In the genomic region with DNA sequence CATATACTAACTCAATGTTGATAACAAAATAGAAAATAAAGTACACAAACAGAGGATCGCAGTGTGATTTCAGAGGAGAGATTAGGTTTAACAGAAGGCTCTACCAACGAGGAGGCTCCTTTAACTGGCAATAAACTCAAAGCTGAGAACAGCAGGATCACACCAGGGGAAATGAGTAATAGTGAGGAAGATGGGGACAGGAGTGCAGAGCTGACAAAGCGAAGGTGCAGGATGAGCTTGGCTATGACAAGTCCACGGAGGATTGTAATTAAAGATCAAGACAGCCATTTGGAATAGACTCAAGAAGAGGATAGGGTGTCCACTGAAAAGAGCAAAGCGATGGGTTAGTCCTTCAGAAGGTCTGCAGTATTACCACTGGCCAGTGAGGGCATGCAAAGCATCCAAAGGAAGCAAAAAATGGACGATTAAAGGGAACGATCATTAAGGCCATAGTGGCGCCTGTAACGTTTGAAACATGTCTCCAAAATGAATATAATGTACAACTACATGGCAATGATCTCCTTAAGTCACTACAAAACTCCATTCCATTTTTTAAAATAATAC, we compare ENCODE assay signal across 16 cellular contexts.
DNase-seq lines count a peak whose midpoint lies in the region; ATAC-seq and TF ChIP-seq lines count a peak whose summit lies in the region.
"Had no signal": no experiment of that assay in that cellular context is flagged by ENCODE, and none has a peak within 500 bp of the region (broad histone marks: within the 10 kb centered on the region; RNA-seq: fewer than 3 reads in every experiment).

No MANE protein-coding gene starts in this region.

- H3K27me3 ChIP-seq in endodermal cell (ENCODE audit: control insufficient read depth, insufficient read depth, low read length, poor library complexity, severe bottlenecking): no peaks in the 10 kb centered on the region
- H3K27me3 ChIP-seq: BLaER1 had no signal

- H3K4me3 Mint-ChIP-seq in endodermal cell: no peak overlapping the region
- H3K4me3 Mint-ChIP-seq: CD14-positive monocyte; CD4-positive, alpha-beta memory T cell; GM23338 had no signal

- H3K9me3 ChIP-seq in endodermal cell (ENCODE audit: control insufficient read depth, low read length): no peaks in the 10 kb centered on the region
- H3K9me3 ChIP-seq: BLaER1 had no signal

- H3K9me3 Mint-ChIP-seq in endodermal cell: no peaks in the 10 kb centered on the region
- H3K9me3 Mint-ChIP-seq: CD14-positive monocyte, GM23338 had no signal

- peak; percentile 13 for TF ChIP-seq CTCF in endodermal cell (conservative IDR thresholded peaks at IDR 0.05)

- no peaks in the 10 kb centered on the region for H3K27me3 Mint-ChIP-seq in endodermal cell (ENCODE audit: insufficient read depth)
- H3K27me3 Mint-ChIP-seq: CD4-positive, alpha-beta memory T cell had no signal

- H3K4me3 ChIP-seq in endodermal cell (ENCODE audit: low read length): no peak overlapping the region
- H3K4me3 ChIP-seq: BLaER1, GM23338 had no signal

- H3K4me1 Mint-ChIP-seq in endodermal cell: peaks cover 4% of the 10 kb centered on the region
- H3K4me1 Mint-ChIP-seq: CD14-positive monocyte; CD4-positive, alpha-beta memory T cell had no signal

- no peak for ATAC-seq in HG03280 (IDR thresholded peaks at IDR 0.05; ENCODE audit: unreplicated experiment)
- ATAC-seq in SK-N-SH treated with all-trans-retinoic acid at 6 μM for 48 hours: no peak
- ATAC-seq: GM23338, HepG2 had no signal

- DNase-seq in ACHN (peak; percentile 80), HT1080 (ENCODE audit: low read depth) (peak; percentile 58), endodermal cell (no peak)
- no peak for DNase-seq in activated naive CD4-positive, alpha-beta T cell (lab: John Stamatoyannopoulos, UW)
- DNase-seq: AML-193; CD4-positive, alpha-beta memory T cell; DMS153; DMS79; GF-D8; HCEC 1CT had no signal

- no peaks in the 10 kb centered on the region for H3K36me3 ChIP-seq in endodermal cell (ENCODE audit: control insufficient read depth, insufficient read depth, low read length)
- H3K36me3 ChIP-seq: BLaER1 had no signal

- H3K27ac Mint-ChIP-seq in endodermal cell: no peak overlapping the region
- H3K27ac Mint-ChIP-seq: CD14-positive monocyte; CD4-positive, alpha-beta memory T cell; GM23338 had no signal

- WGBS in endodermal cell (ENCODE audit: insufficient coverage in 1 of 2, insufficient read length in 1 of 2), 2 experiments: 85 to 87% methylated on average over 9 of the region's 9 CpGs

- no peak overlapping the region for H3K9ac ChIP-seq in endodermal cell (ENCODE audit: extremely low read depth, low read length, poor library complexity, severe bottlenecking)
- H3K9ac ChIP-seq: BLaER1 had no signal

- no peak overlapping the region for H3K27ac ChIP-seq in endodermal cell (ENCODE audit: low read depth, low read length)
- H3K27ac ChIP-seq: BLaER1 had no signal

- in situ Hi-C loops in ACHN (cut with HindIII; ENCODE audit: low pct_ligation_motif_present, low pct_unique_long_range_greater_than_20kb, low sequenced_read_pairs): no loop called here

- H3K36me3 Mint-ChIP-seq in endodermal cell (ENCODE audit: low read depth): no peaks in the 10 kb centered on the region
- H3K36me3 Mint-ChIP-seq: CD14-positive monocyte; CD4-positive, alpha-beta memory T cell had no signal

- H3K4me1 ChIP-seq in endodermal cell (ENCODE audit: control insufficient read depth, insufficient read depth, low read length): peaks cover 6% of the 10 kb centered on the region
- H3K4me1 ChIP-seq: BLaER1 had no signal

TF ChIP-seq in SK-N-SH treated with all-trans-retinoic acid at 6 μM for 48 hours, 23 proteins besides CTCF, POLR2A, EP300 and RAD21 (continues in another document):
- TF ChIP-seq BACH2 (CRISPR knock-in tag; IDR thresholded peaks at IDR 0.05; ENCODE audit: borderline replicate concordance) (no peak), OSR1 (CRISPR knock-in tag; IDR thresholded peaks at IDR 0.05) (no peak), CSRNP3 (CRISPR knock-in tag; IDR thresholded peaks at IDR 0.05) (no peak), ZNF70 (CRISPR knock-in tag; IDR thresholded peaks at IDR 0.05) (no peak), PPARA (CRISPR knock-in tag; IDR thresholded peaks at IDR 0.05; ENCODE audit: borderline replicate concordance) (no peak), ZFP30 (CRISPR knock-in tag; IDR thresholded peaks at IDR 0.05) (no peak), ARNTL (CRISPR knock-in tag; IDR thresholded peaks at IDR 0.05; ENCODE audit: borderline replicate concordance, low read depth) (no peak), TSHZ2 (CRISPR knock-in tag; IDR thresholded peaks at IDR 0.05) (no peak), CSDC2 (CRISPR knock-in tag; IDR thresholded peaks at IDR 0.05) (no peak), TOX (CRISPR knock-in tag; IDR thresholded peaks at IDR 0.05; ENCODE audit: borderline replicate concordance) (no peak), ZC3H10 (CRISPR knock-in tag; IDR thresholded peaks at IDR 0.05) (no peak), ZFP3 (CRISPR knock-in tag; IDR thresholded peaks at IDR 0.05) (no peak), ZNF8 (CRISPR knock-in tag; IDR thresholded peaks at IDR 0.05) (no peak), ZNF565 (CRISPR knock-in tag; conservative IDR thresholded peaks at IDR 0.05; ENCODE audit: low read depth) (no peak), RARB (CRISPR knock-in tag; IDR thresholded peaks at IDR 0.05) (no peak), TCF4 (CRISPR knock-in tag; IDR thresholded peaks at IDR 0.05; ENCODE audit: borderline replicate concordance) (no peak), ESRRG (CRISPR knock-in tag; IDR thresholded peaks at IDR 0.05) (no peak)
- TF ChIP-seq, protein P1, sequence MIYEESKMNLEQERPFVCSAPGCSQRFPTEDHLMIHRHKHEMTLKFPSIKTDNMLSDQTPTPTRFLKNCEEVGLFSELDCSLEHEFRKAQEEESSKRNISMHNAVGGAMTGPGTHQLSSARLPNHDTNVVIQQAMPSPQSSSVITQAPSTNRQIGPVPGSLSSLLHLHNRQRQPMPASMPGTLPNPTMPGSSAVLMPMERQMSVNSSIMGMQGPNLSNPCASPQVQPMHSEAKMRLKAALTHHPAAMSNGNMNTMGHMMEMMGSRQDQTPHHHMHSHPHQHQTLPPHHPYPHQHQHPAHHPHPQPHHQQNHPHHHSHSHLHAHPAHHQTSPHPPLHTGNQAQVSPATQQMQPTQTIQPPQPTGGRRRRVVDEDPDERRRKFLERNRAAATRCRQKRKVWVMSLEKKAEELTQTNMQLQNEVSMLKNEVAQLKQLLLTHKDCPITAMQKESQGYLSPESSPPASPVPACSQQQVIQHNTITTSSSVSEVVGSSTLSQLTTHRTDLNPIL (CRISPR knock-in tag; IDR thresholded peaks at IDR 0.05; ENCODE audit: low read depth): no peak
- TF ChIP-seq, protein P2, sequence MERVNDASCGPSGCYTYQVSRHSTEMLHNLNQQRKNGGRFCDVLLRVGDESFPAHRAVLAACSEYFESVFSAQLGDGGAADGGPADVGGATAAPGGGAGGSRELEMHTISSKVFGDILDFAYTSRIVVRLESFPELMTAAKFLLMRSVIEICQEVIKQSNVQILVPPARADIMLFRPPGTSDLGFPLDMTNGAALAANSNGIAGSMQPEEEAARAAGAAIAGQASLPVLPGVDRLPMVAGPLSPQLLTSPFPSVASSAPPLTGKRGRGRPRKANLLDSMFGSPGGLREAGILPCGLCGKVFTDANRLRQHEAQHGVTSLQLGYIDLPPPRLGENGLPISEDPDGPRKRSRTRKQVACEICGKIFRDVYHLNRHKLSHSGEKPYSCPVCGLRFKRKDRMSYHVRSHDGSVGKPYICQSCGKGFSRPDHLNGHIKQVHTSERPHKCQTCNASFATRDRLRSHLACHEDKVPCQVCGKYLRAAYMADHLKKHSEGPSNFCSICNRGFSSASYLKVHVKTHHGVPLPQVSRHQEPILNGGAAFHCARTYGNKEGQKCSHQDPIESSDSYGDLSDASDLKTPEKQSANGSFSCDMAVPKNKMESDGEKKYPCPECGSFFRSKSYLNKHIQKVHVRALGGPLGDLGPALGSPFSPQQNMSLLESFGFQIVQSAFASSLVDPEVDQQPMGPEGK (CRISPR knock-in tag; IDR thresholded peaks at IDR 0.05; ENCODE audit: borderline replicate concordance): no peak

Comparison
In these comparisons a context has a peak if more than half of its experiments do, and no peak if none do; other contexts are left out.
1. DNase-seq: peak in ACHN (single experiment) and HT1080 (single experiment); none in endodermal cell (single experiment) and activated naive CD4-positive, alpha-beta T cell (0 of 4).